In genomic region chr6:90144396-90144795, GRCh38 we compare ENCODE assay signal across 15 cellular contexts.
DNase-seq lines count a peak whose midpoint lies in the region; ATAC-seq lines count a peak whose summit lies in the region.
"Had no signal": no experiment of that assay in that cellular context is flagged by ENCODE, and none has a peak within 500 bp of the region (broad histone marks: within the 10 kb centered on the region; RNA-seq: fewer than 3 reads in every experiment).

No MANE protein-coding gene starts in this region.

- ATAC-seq in HG02852 (IDR thresholded peaks at IDR 0.05; ENCODE audit: unreplicated experiment) (peak; percentile 95), left lobe of liver (no peak)
- ATAC-seq: heart right ventricle, HepG2, sciatic nerve had no signal

- peak; percentile 28 to 48 for DNase-seq in activated CD4-positive, alpha-beta T cell treated with anti-CD3 and anti-CD28 coated beads for 24 hours (ENCODE audit: low read depth in 2 of 2)
- no peak for DNase-seq in activated CD4-positive, alpha-beta T cell treated with anti-CD3 and anti-CD28 coated beads, Interleukin-2, amount 50 U/mL, for 4 hours
- DNase-seq in activated naive CD4-positive, alpha-beta T cell treated with anti-CD3 and anti-CD28 coated beads, Interleukin-2, amount 50 U/mL, for 16 hours, result peak; percentile 60
- DNase-seq in stimulated activated CD4-positive, alpha-beta T cell treated with anti-CD3 and anti-CD28 coated beads, Interleukin-4, amount 100 ng/mL, for 1 hour, result peak; percentile 56
- no peak for DNase-seq in left lobe of liver (ENCODE audit: low spot score)
- no peak for DNase-seq in HT-29 (ENCODE audit: low spot score)
- DNase-seq in NCI-H1105 treated with DMSO at 0.1 percent for 48 hours (lab: John Stamatoyannopoulos, UW), result no peak
- DNase-seq: DND-41; effector memory CD4-positive, alpha-beta T cell; heart right ventricle; midbrain; NCI-H187 treated with DMSO at 0.1 percent for 48 hours had no signal

Comparison
In these comparisons a context has a peak if more than half of its experiments do, and no peak if none do; other contexts are left out.
1. DNase-seq: peak in activated CD4-positive, alpha-beta T cell treated with anti-CD3 and anti-CD28 coated beads for 24 hours (2 of 2), activated naive CD4-positive, alpha-beta T cell treated with anti-CD3 and anti-CD28 coated beads, Interleukin-2, amount 50 U/mL, for 16 hours (single experiment) and stimulated activated CD4-positive, alpha-beta T cell treated with anti-CD3 and anti-CD28 coated beads, Interleukin-4, amount 100 ng/mL, for 1 hour (single experiment); none in activated CD4-positive, alpha-beta T cell treated with anti-CD3 and anti-CD28 coated beads, Interleukin-2, amount 50 U/mL, for 4 hours (0 of 2), left lobe of liver (single experiment), HT-29 (single experiment) and NCI-H1105 treated with DMSO at 0.1 percent for 48 hours (single experiment).